1 cellular context compared by ENCODE assay signal in genomic region chr9:14372437-14373318, GRCh38.
TF ChIP-seq lines count a peak whose summit lies in the region.

No MANE protein-coding gene starts in this region.

TF ChIP-seq in SK-N-SH treated with all-trans-retinoic acid at 6 μM for 48 hours, 23 proteins besides CTCF, POLR2A, EP300 and RAD21 (continued from another document):
- TF ChIP-seq CREB5 (CRISPR knock-in tag; IDR thresholded peaks at IDR 0.05; ENCODE audit: low read depth) (no peak), ISL1 (CRISPR knock-in tag; IDR thresholded peaks at IDR 0.05) (no peak), TOX (CRISPR knock-in tag; IDR thresholded peaks at IDR 0.05; ENCODE audit: borderline replicate concordance) (no peak), GLIS3 (CRISPR knock-in tag; IDR thresholded peaks at IDR 0.05) (no peak), PATZ1 (CRISPR knock-in tag; IDR thresholded peaks at IDR 0.05; ENCODE audit: borderline replicate concordance) (0 out of 2 replicates have a peak, but pooled peaks have one; percentile 11), ZC3H10 (CRISPR knock-in tag; IDR thresholded peaks at IDR 0.05) (no peak), ZNF565 (CRISPR knock-in tag; conservative IDR thresholded peaks at IDR 0.05; ENCODE audit: low read depth) (no peak), OSR1 (CRISPR knock-in tag; IDR thresholded peaks at IDR 0.05) (no peak), BACH2 (CRISPR knock-in tag; IDR thresholded peaks at IDR 0.05; ENCODE audit: borderline replicate concordance) (no peak), SNAI2 (CRISPR knock-in tag; IDR thresholded peaks at IDR 0.05) (no peak), ZNF8 (CRISPR knock-in tag; IDR thresholded peaks at IDR 0.05) (no peak; the same call in 1 of the 2 replicates), ARNTL (CRISPR knock-in tag; IDR thresholded peaks at IDR 0.05; ENCODE audit: borderline replicate concordance, low read depth) (no peak), RARB (CRISPR knock-in tag; IDR thresholded peaks at IDR 0.05) (no peak), POU6F1 (CRISPR knock-in tag; IDR thresholded peaks at IDR 0.05; ENCODE audit: borderline replicate concordance, low read depth) (no peak), ZNF70 (CRISPR knock-in tag; IDR thresholded peaks at IDR 0.05) (no peak)
